12 cellular contexts compared by ENCODE assay signal in genomic region chr5:73638344-73639095, GRCh38. TPM values are rescaled to one million over a fixed set of nuclear protein-coding genes. Genes with fewer than 3 reads are reported as not detected.
DNase-seq lines count a peak whose midpoint lies in the region; ATAC-seq, FAIRE-seq and TF ChIP-seq lines count a peak whose summit lies in the region.
"Had no signal": no experiment of that assay in that cellular context is flagged by ENCODE, and none has a peak within 500 bp of the region (broad histone marks: within the 10 kb centered on the region; RNA-seq: fewer than 3 reads in every experiment).

No MANE protein-coding gene starts in this region.

- no peak overlapping the region for H3K27ac ChIP-seq in breast epithelium
- H3K27ac ChIP-seq: 22Rv1, neutrophil had no signal

- POLR2A ChIA-PET in MCF 10A (lab: Yijun Ruan, JAX) = interaction anchor here (0.6 to 9.7 kb wide), 11 partner anchors 9 to 177 kb away, joined by 3 to 87 read pairs (median 4); partner anchors contain the start of gene ARHGEF28

- H3K4me1 ChIP-seq in breast epithelium (no peaks in the 10 kb centered on the region), adipocyte (ENCODE audit: control insufficient read depth, insufficient read depth, low read length) (peaks cover 23% of the 10 kb centered on the region)

- peak overlapping the region; percentile 33 for H3K4me3 Mint-ChIP-seq in MCF 10A (ENCODE audit: unreplicated experiment)
- H3K4me3 Mint-ChIP-seq in activated T-helper 2 cell treated with anti-CD3 and anti-CD28 coated beads, Interferon-gamma antibody, Interleukin-2, Interleukin-4, amounts not matched to agents 10 μg/mL and 5 μg/mL and 100 μg/mL, durations not matched to agents 14 hours and 24 hours and 36 hours (ENCODE audit: low read depth) = no peak overlapping the region

- TF ChIP-seq CTCF in MCF 10A (IDR thresholded peaks at IDR 0.05; ENCODE audit: unreplicated experiment) = no peak
- no peak for TF ChIP-seq CTCF in breast epithelium (IDR thresholded peaks at IDR 0.05)
- no peak for TF ChIP-seq CTCF in fibroblast of the aortic adventitia (IDR thresholded peaks at IDR 0.05; ENCODE audit: insufficient read depth, low read length)

- intact Hi-C loops in MCF 10A (cut with micrococcal nuclease) (no loop called here), breast epithelium (cut with DNase I; ENCODE audit: low total_unique reads) (no loop called here)
- intact Hi-C loops in activated T-helper 2 cell treated with anti-CD3 and anti-CD28 coated beads, Interferon-gamma antibody, Interleukin-2, Interleukin-4, amounts not matched to agents 10 μg/mL and 5 μg/mL and 100 μg/mL, durations not matched to agents 14 hours and 24 hours and 36 hours (cut with micrococcal nuclease) = no loop called here

- H3K4me1 Mint-ChIP-seq in MCF 10A (ENCODE audit: insufficient read depth, unreplicated experiment) = peaks cover 45% of the 10 kb centered on the region
- no peaks in the 10 kb centered on the region for H3K4me1 Mint-ChIP-seq in activated T-helper 2 cell treated with anti-CD3 and anti-CD28 coated beads, Interferon-gamma antibody, Interleukin-2, Interleukin-4, amounts not matched to agents 10 μg/mL and 5 μg/mL and 100 μg/mL, durations not matched to agents 14 hours and 24 hours and 36 hours (ENCODE audit: low read depth)

- H3K4me3 ChIP-seq in breast epithelium (no peak overlapping the region), adipocyte (ENCODE audit: low read length) (no peak overlapping the region), fibroblast of the aortic adventitia (ENCODE audit: low read depth, low read length) (no peak overlapping the region)

- H3K36me3 Mint-ChIP-seq in MCF 10A (ENCODE audit: insufficient read depth, unreplicated experiment) = no peaks in the 10 kb centered on the region
- H3K36me3 Mint-ChIP-seq in activated T-helper 2 cell treated with anti-CD3 and anti-CD28 coated beads, Interferon-gamma antibody, Interleukin-2, Interleukin-4, amounts not matched to agents 10 μg/mL and 5 μg/mL and 100 μg/mL, durations not matched to agents 14 hours and 24 hours and 36 hours (ENCODE audit: low read depth) = no peaks in the 10 kb centered on the region

- TSS peak; percentile 62 for BruUV-seq in MCF 10A (replicated peaks; lab: Mats Ljungman, UMichigan)

- CTCF ChIA-PET in MCF 10A (lab: Yijun Ruan, JAX) = interaction anchor here (0.6 to 1.1 kb wide), 3 partner anchors 13 to 155 kb away, joined by 3 to 4 read pairs (median 4); no protein-coding TSS in a partner anchor

- no peaks in the 10 kb centered on the region for H3K27me3 Mint-ChIP-seq in MCF 10A (ENCODE audit: insufficient read depth, unreplicated experiment)
- peaks cover 40% of the 10 kb centered on the region for H3K27me3 Mint-ChIP-seq in activated T-helper 2 cell treated with anti-CD3 and anti-CD28 coated beads, Interferon-gamma antibody, Interleukin-2, Interleukin-4, amounts not matched to agents 10 μg/mL and 5 μg/mL and 100 μg/mL, durations not matched to agents 14 hours and 24 hours and 36 hours (ENCODE audit: low read depth)

- H3K36me3 ChIP-seq in breast epithelium = no peaks in the 10 kb centered on the region
- no peaks in the 10 kb centered on the region for H3K36me3 ChIP-seq in adipocyte (ENCODE audit: control insufficient read depth, insufficient read depth, low read length, severe bottlenecking)
- H3K36me3 ChIP-seq: neutrophil had no signal

- ATAC-seq in GM18867 (IDR thresholded peaks at IDR 0.05; ENCODE audit: unreplicated experiment) = no peak

- peak overlapping the region; percentile 87 for H3K27ac Mint-ChIP-seq in MCF 10A (ENCODE audit: low read depth, unreplicated experiment)
- H3K27ac Mint-ChIP-seq in activated T-helper 2 cell treated with anti-CD3 and anti-CD28 coated beads, Interferon-gamma antibody, Interleukin-2, Interleukin-4, amounts not matched to agents 10 μg/mL and 5 μg/mL and 100 μg/mL, durations not matched to agents 14 hours and 24 hours and 36 hours = no peak overlapping the region

- no peaks in the 10 kb centered on the region for H3K9me3 Mint-ChIP-seq in MCF 10A (ENCODE audit: unreplicated experiment)
- no peaks in the 10 kb centered on the region for H3K9me3 Mint-ChIP-seq in activated T-helper 2 cell treated with anti-CD3 and anti-CD28 coated beads, Interferon-gamma antibody, Interleukin-2, Interleukin-4, amounts not matched to agents 10 μg/mL and 5 μg/mL and 100 μg/mL, durations not matched to agents 14 hours and 24 hours and 36 hours

- FAIRE-seq in urothelium cell line (lab: Jason Lieb, UNC) = no peak

- no peak overlapping the region for H3K9ac ChIP-seq in adipocyte (ENCODE audit: low read length)

- H3K27me3 ChIP-seq in breast epithelium = no peaks in the 10 kb centered on the region
- H3K27me3 ChIP-seq in adipocyte (replicated peaks; ENCODE audit: control insufficient read depth, insufficient read depth, low read length) = no peaks in the 10 kb centered on the region

- peak; percentile 52 for DNase-seq in MCF 10A (ENCODE audit: unreplicated experiment)
- DNase-seq in breast epithelium (ENCODE audit: low spot score in 2 of 2) = no peak
- peak; percentile 67 for DNase-seq in adipocyte (ENCODE audit: low read depth)
- peak; percentile 87 for DNase-seq in fibroblast of the aortic adventitia (ENCODE audit: low read depth)
- peak; percentile 36 for DNase-seq in urothelium cell line (ENCODE audit: low spot score)
- DNase-seq in activated T-helper 2 cell treated with anti-CD3 and anti-CD28 coated beads, Interferon-gamma antibody, Interleukin-2, Interleukin-4, amounts not matched to agents 10 μg/mL and 5 μg/mL and 100 μg/mL, durations not matched to agents 14 hours and 24 hours and 36 hours (ENCODE audit: low spot score) = no peak
- DNase-seq in SHP77 (lab: John Stamatoyannopoulos, UW) = no peak
- DNase-seq: NCI-H2029; stimulated activated CD4-positive, alpha-beta T cell treated with anti-CD3 and anti-CD28 coated beads, Interleukin-2, amount 100 ng/mL, for 48 hours had no signal

- H3K9me3 ChIP-seq in breast epithelium (no peaks in the 10 kb centered on the region), adipocyte (ENCODE audit: control insufficient read depth, low read length) (no peaks in the 10 kb centered on the region)
- H3K9me3 ChIP-seq: neutrophil had no signal

- TF ChIP-seq POLR2A in breast epithelium (IDR thresholded peaks at IDR 0.05) = no peak

RNA-seq across cellular contexts. Expression of gene ARHGEF28, which starts 12.5 kb away (rescaled TPM):
- total RNA-seq in MCF 10A (2022) = 27.2 and 34.8 TPM in 2 replicates
- total RNA-seq in breast epithelium = 10 to 100 TPM; 11.4 to 65.4 (median 31.5) TPM
- 10.1 and 26.2 TPM in 2 replicates for total RNA-seq in fibroblast of the aortic adventitia (ENCODE audit: low replicate concordance)
- 0.05 and 0.11 TPM in 2 replicates for total RNA-seq in activated T-helper 2 cell treated with anti-CD3 and anti-CD28 coated beads, Interferon-gamma antibody, Interleukin-2, Interleukin-4, amounts not matched to agents 10 μg/mL and 5 μg/mL and 100 μg/mL, durations not matched to agents 14 hours and 24 hours and 36 hours

Comparison
In these comparisons a context has a peak if more than half of its experiments do, and no peak if none do; other contexts are left out.
1. DNase-seq: peak in MCF 10A (single experiment), adipocyte (single experiment), fibroblast of the aortic adventitia (single experiment) and urothelium cell line (single experiment); none in breast epithelium (0 of 2), activated T-helper 2 cell treated with anti-CD3 and anti-CD28 coated beads, Interferon-gamma antibody, Interleukin-2, Interleukin-4, amounts not matched to agents 10 μg/mL and 5 μg/mL and 100 μg/mL, durations not matched to agents 14 hours and 24 hours and 36 hours (single experiment) and SHP77 (0 of 2).